ENCODE assay signal across 26 cellular contexts in genomic region chr2:71317060-71317459, GRCh38. TPM values are rescaled to one million over a fixed set of nuclear protein-coding genes. Genes with fewer than 3 reads are reported as not detected.
DNase-seq lines count a peak whose midpoint lies in the region; ATAC-seq, FAIRE-seq and TF ChIP-seq lines count a peak whose summit lies in the region.
"Had no signal": no experiment of that assay in that cellular context is flagged by ENCODE, and none has a peak within 500 bp of the region (broad histone marks: within the 10 kb centered on the region; RNA-seq: fewer than 3 reads in every experiment).

No MANE protein-coding gene starts in this region.

- TF ChIP-seq CTCF in HEK293 (tag by site-specific recombination; IDR thresholded peaks at IDR 0.05) (no peak), WTC11 (IDR thresholded peaks at IDR 0.05) (no peak), H1 (IDR thresholded peaks at IDR 0.05; ENCODE audit: control extremely low read depth in 1 of 3, insufficient read depth in 1 of 3, low read depth in 1 of 3, low read length in 3 of 3) (no peak)

- H3K4ac ChIP-seq in H1 (replicated peaks; ENCODE audit: insufficient read length, low read depth, low read length): no peak overlapping the region

- H4K91ac ChIP-seq in H1 (replicated peaks; ENCODE audit: insufficient read length, low read length): no peak overlapping the region

- no peak overlapping the region for H3K27ac ChIP-seq in HEK293 (ENCODE audit: extremely low read depth, low read depth, low read length)
- H3K27ac ChIP-seq in H1 (ENCODE audit: low read depth, low read length): no peak overlapping the region
- H3K27ac ChIP-seq: BLaER1 had no signal

- no peak overlapping the region for H2BK120ac ChIP-seq in H1 (replicated peaks; ENCODE audit: low read depth, low read length)

- H3K36me3 Mint-ChIP-seq in WTC11: peaks cover 49% of the 10 kb centered on the region

- H3K9me3 ChIP-seq in HEK293 (ENCODE audit: control insufficient read depth, insufficient read depth, low read depth, low read length) (no peaks in the 10 kb centered on the region), H1 (ENCODE audit: insufficient read depth in 2 of 2, low read depth in 1 of 2, low read length in 1 of 2) (peaks cover 5 to 11% of the 10 kb centered on the region in 2 experiments; a peak in 2 of 4 replicates)
- H3K9me3 ChIP-seq: BE2C had no signal

- no peaks in the 10 kb centered on the region; the same call in 1 of the 2 replicates for H3K27me3 Mint-ChIP-seq in WTC11 (ENCODE audit: low read depth)

- no peak overlapping the region for H2AFZ ChIP-seq in H1 (ENCODE audit: low read length)

- H3K27ac Mint-ChIP-seq in WTC11: no peak overlapping the region
- H3K27ac Mint-ChIP-seq: CD14-positive monocyte; CD4-positive, alpha-beta memory T cell; CD4-positive, CD25-positive, alpha-beta regulatory T cell; CD8-positive, alpha-beta memory T cell had no signal

- H3K23ac ChIP-seq in H1 (ENCODE audit: insufficient read length): no peak overlapping the region

- no peaks in the 10 kb centered on the region for H4K20me1 ChIP-seq in H1 (replicated peaks in 1 of 2; ENCODE audit: control insufficient read depth in 1 of 2, insufficient read depth in 2 of 2, low read length in 2 of 2)
- H4K20me1 ChIP-seq: BLaER1 had no signal

- H3K9me3 Mint-ChIP-seq in WTC11: peaks cover 56% of the 10 kb centered on the region

- ATAC-seq in WTC11 (no peak), GM21381 (IDR thresholded peaks at IDR 0.05; ENCODE audit: unreplicated experiment) (no peak), HG02642 (IDR thresholded peaks at IDR 0.05; ENCODE audit: poor library complexity, unreplicated experiment) (no peak)
- ATAC-seq: GM12878 had no signal

- H3K79me2 ChIP-seq in H1 (ENCODE audit: control insufficient read depth in 1 of 2, insufficient read depth in 2 of 2, low read length in 2 of 2): peaks cover 0 to 22% of the 10 kb centered on the region in 2 experiments; a peak in 2 of 4 replicates

- H3K4me1 Mint-ChIP-seq in WTC11: no peaks in the 10 kb centered on the region
- H3K4me1 Mint-ChIP-seq: CD14-positive monocyte; CD4-positive, alpha-beta memory T cell; CD4-positive, CD25-positive, alpha-beta regulatory T cell; CD8-positive, alpha-beta memory T cell had no signal

- H3K27me3 ChIP-seq in H1 (replicated peaks in 1 of 4; ENCODE audit: control insufficient read depth in 3 of 4, extremely low read depth in 1 of 4, insufficient read depth in 3 of 4, low read length in 3 of 4): no peaks in the 10 kb centered on the region
- H3K27me3 ChIP-seq: BE2C, BLaER1 had no signal

- DNase-seq in WTC11 (ENCODE audit: low spot score) (no peak), H1 (ENCODE audit: low read depth in 1 of 2, low spot score in 2 of 2) (no peak)
- DNase-seq: 8988T; ACHN; BE2C; C1 segment of cervical spinal cord; CD4-positive, alpha-beta memory T cell; CD4-positive, CD25-positive, alpha-beta regulatory T cell; CD8-positive, alpha-beta memory T cell; COR-L47; DMS 273 treated with DMSO at 0.1 percent for 48 hours; DMS153; DMS53; DMS79; DND-41; EL; GDM1 had no signal

- H3K18ac ChIP-seq in H1 (ENCODE audit: extremely low read depth, low read length): no peak overlapping the region

- H3K14ac ChIP-seq in H1 (ENCODE audit: insufficient read length): no peak overlapping the region

- H4K8ac ChIP-seq in H1 (ENCODE audit: extremely low read depth, insufficient read depth, low read length): no peak overlapping the region

- CTCF ChIA-PET in HEK293 (lab: Yijun Ruan, JAX) (no interaction called here), WTC11 (lab: Charles Lee) (no interaction called here), H1 (lab: Charles Lee; ENCODE audit: partially characterized antibody) (no interaction called here)

- no peaks in the 10 kb centered on the region for H3K4me1 ChIP-seq in HEK293 (ENCODE audit: control insufficient read depth, insufficient read depth, low read length)
- H3K4me1 ChIP-seq in H1 (replicated peaks in 1 of 4; ENCODE audit: control insufficient read depth in 3 of 4, insufficient read depth in 4 of 4, low read length in 3 of 4): no peaks in the 10 kb centered on the region
- H3K4me1 ChIP-seq: BE2C, BLaER1 had no signal

- H3K36me3 ChIP-seq in HEK293 (ENCODE audit: control insufficient read depth in 2 of 2, insufficient read depth in 1 of 2, low read length in 2 of 2) (no peaks in the 10 kb centered on the region), H1 (ENCODE audit: control insufficient read depth in 2 of 4, insufficient read depth in 4 of 4, low read length in 3 of 4) (peaks cover 0 to 2% (median 0%) of the 10 kb centered on the region in 4 experiments; a peak in 1 of 8 replicates)
- H3K36me3 ChIP-seq: BE2C, BLaER1 had no signal

- no peak for FAIRE-seq in H1 (lab: Jason Lieb, UNC)
- FAIRE-seq: A204.1, GM12878, GM12892, GM18507 had no signal

- WGBS in H1 (ENCODE audit: extremely low coverage in 1 of 2, insufficient coverage in 1 of 2, insufficient read length in 1 of 2, insufficient replicate concordance in 2 of 2, low coverage in 1 of 2, low lambda C conversion rate in 2 of 2, missing lambda C conversion rate in 1 of 2), 2 experiments: 93% methylated on average over 4 of the region's 4 CpGs; no CpG with 5 or more reads in 1 of the 2 experiments

- no peak overlapping the region for H3K4me2 ChIP-seq in H1 (ENCODE audit: insufficient read depth in 1 of 2, low read depth in 2 of 2, low read length in 2 of 2)
- H3K4me2 ChIP-seq: BLaER1 had no signal

- H2AK5ac ChIP-seq in H1 (ENCODE audit: low read depth, low read length): no peak overlapping the region

- no peaks in the 10 kb centered on the region for H3K23me2 ChIP-seq in H1 (ENCODE audit: low read depth, low read length)

- no peak for TF ChIP-seq RAD21 in H1 (IDR thresholded peaks at IDR 0.05 in 1 of 2, conservative IDR thresholded peaks at IDR 0.05 in 1 of 2; ENCODE audit: low read depth in 2 of 2, low read length in 2 of 2)

- no peak overlapping the region for H2BK20ac ChIP-seq in H1 (ENCODE audit: low read length)

- H3K4me3 ChIP-seq in HEK293 (ENCODE audit: low read depth, low read length): no peak overlapping the region
- no peak overlapping the region for H3K4me3 ChIP-seq in H1 (ENCODE audit: extremely low read depth in 1 of 4, insufficient read depth in 2 of 4, low read depth in 3 of 4, low read length in 4 of 4)
- H3K4me3 ChIP-seq: BLaER1, GM12878 had no signal

- H3K56ac ChIP-seq in H1 (replicated peaks; ENCODE audit: insufficient read length, low read depth, low read length): no peak overlapping the region

- TF ChIP-seq POLR2A in H1 (IDR thresholded peaks at IDR 0.05; ENCODE audit: control extremely low read depth in 1 of 2, low read depth in 2 of 2, low read length in 2 of 2): no peak

- no peak overlapping the region for H3K4me3 Mint-ChIP-seq in WTC11
- H3K4me3 Mint-ChIP-seq: CD14-positive monocyte; CD4-positive, alpha-beta memory T cell; CD4-positive, CD25-positive, alpha-beta regulatory T cell; CD8-positive, alpha-beta memory T cell had no signal

- no peaks in the 10 kb centered on the region for H3K79me1 ChIP-seq in H1 (ENCODE audit: low read depth, low read length)

- no peak for TF ChIP-seq EP300 in H1 (IDR thresholded peaks at IDR 0.05; ENCODE audit: borderline replicate concordance in 1 of 2, low read depth in 2 of 2, low read length in 2 of 2)

- H2BK15ac ChIP-seq in H1 (ENCODE audit: low read length): no peak overlapping the region

- H3K9ac ChIP-seq in H1 (replicated peaks in 1 of 4; ENCODE audit: extremely low read depth in 1 of 4, low read depth in 3 of 4, low read length in 3 of 4): no peak overlapping the region
- H3K9ac ChIP-seq: BLaER1 had no signal

- no peak overlapping the region for H4K5ac ChIP-seq in H1 (ENCODE audit: insufficient read length, low read depth, low read length)

- POLR2A ChIA-PET in HEK293 (lab: Yijun Ruan, JAX) (no interaction called here), WTC11 (lab: Charles Lee) (no interaction called here), H1 (lab: Charles Lee; ENCODE audit: partially characterized antibody) (no interaction called here)

- no peak overlapping the region for H2BK12ac ChIP-seq in H1 (ENCODE audit: low read depth, low read length)

- H2BK5ac ChIP-seq in H1 (ENCODE audit: low read depth, low read length): no peak overlapping the region

TF ChIP-seq in HEK293, 187 proteins besides CTCF, POLR2A, EP300 and RAD21:
- TF ChIP-seq ZFP41 (tag by site-specific recombination; IDR thresholded peaks at IDR 0.05; ENCODE audit: borderline replicate concordance) (no peak), ZNF473 (tag by site-specific recombination; IDR thresholded peaks at IDR 0.05) (no peak), ZNF146 (tag by site-specific recombination; IDR thresholded peaks at IDR 0.05) (peak; percentile 77), ZNF660 (tag by site-specific recombination; IDR thresholded peaks at IDR 0.05) (no peak), ZNF404 (tag by site-specific recombination; IDR thresholded peaks at IDR 0.05) (no peak), GLI4 (tag by site-specific recombination; IDR thresholded peaks at IDR 0.05) (no peak)

TF ChIP-seq in WTC11, 78 proteins besides CTCF, POLR2A, EP300 and RAD21 (continues in another document):
- TF ChIP-seq RORB (CRISPR knock-in tag; IDR thresholded peaks at IDR 0.05) (no peak), KAT7 (CRISPR knock-in tag; IDR thresholded peaks at IDR 0.05; ENCODE audit: borderline replicate concordance) (no peak), GTF2I (CRISPR knock-in tag; conservative IDR thresholded peaks at IDR 0.05) (0 out of 2 replicates have a peak, but pooled peaks have one; percentile 20)

TF ChIP-seq in H1, 55 proteins besides CTCF, POLR2A, EP300 and RAD21:
- TF ChIP-seq KDM5A (IDR thresholded peaks at IDR 0.05; ENCODE audit: low read length) (no peak), RFX5 (IDR thresholded peaks at IDR 0.05; ENCODE audit: borderline replicate concordance, low read depth, low read length) (no peak), KDM1A (IDR thresholded peaks at IDR 0.05; ENCODE audit: borderline replicate concordance, low read length) (0 out of 2 replicates have a peak, but pooled peaks have one; percentile 42), JUN (IDR thresholded peaks at IDR 0.05; ENCODE audit: low read depth, low read length) (no peak)

RNA-seq across cellular contexts. Expression of gene ZNF638, which starts 14.5 kb away (rescaled TPM):
- total RNA-seq in WTC11 (2021): 109 to 131 TPM (median 128 TPM) in 3 replicates
- 143 and 144 TPM in 2 replicates for total RNA-seq in H1 (2021; fragmentation: NEBNext Ultra II Directional; extraction: Animal tissue kit (Norgen Biotek cat#: 25700))
- 29.1 and 45.3 TPM in 2 replicates for polyA plus RNA-seq in H1 (2011; rRNA removed)
- 68.3 TPM for polyA plus RNA-seq in H1 (2011; cell fraction: cytosol; rRNA removed)
- polyA plus RNA-seq in H1 (2011; cell fraction: nucleus; rRNA removed): 102 TPM
- 81.7 to 147 TPM (median 94.4 TPM) in 4 replicates for polyA plus RNA-seq in H1 (2012, experiment 1 of 2)
- polyA plus RNA-seq in H1 (2012, experiment 2 of 2): 5.3 TPM
- polyA plus RNA-seq in H1 (2013, experiment 1 of 2): 139 TPM
- polyA plus RNA-seq in H1 (2013, experiment 2 of 2): 144 TPM
- 211 and 297 TPM in 2 replicates for polyA minus RNA-seq in H1 (2011; rRNA and poly(A)+ RNA removed)
- 89.5 TPM for polyA minus RNA-seq in H1 (2011; cell fraction: cytosol; rRNA and poly(A)+ RNA removed)
- 346 TPM for polyA minus RNA-seq in H1 (2011; cell fraction: nucleus; rRNA and poly(A)+ RNA removed)
